In the genomic region with DNA sequence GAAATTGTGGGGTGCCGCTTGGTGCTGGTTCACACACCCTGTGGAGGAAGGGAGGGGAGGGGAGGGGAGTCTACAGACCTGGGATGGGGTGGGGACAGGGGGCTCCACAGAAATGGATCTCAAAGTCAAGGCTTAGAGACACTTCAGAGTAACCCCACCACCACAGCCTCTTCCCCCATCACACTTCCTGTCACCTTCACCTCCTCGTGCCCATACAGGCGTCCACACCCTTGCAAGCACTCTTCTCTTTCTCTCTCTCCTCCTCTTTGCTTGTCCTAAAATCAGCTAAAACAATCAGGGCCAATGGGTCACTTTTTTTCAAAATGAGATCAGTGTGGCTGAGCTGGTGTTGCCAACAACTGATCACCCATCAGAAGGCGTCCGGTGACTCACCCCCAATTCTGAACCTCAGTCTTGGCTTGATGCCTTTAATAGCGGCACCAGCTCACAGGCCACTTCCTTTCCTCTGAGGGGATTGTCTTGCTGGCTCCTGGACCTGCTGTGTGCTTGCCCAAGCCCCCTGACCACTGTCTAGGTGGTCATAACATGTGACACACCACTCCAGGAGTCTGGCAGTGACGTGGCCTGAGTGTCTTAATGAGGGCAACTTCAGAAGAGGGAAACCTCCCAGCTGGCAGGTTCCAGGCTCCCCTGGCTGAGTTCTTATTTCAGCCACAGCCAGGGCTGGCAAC, we compare ENCODE assay signal across 8 cellular contexts. TPM values are rescaled to one million over a fixed set of nuclear protein-coding genes. Genes with fewer than 3 reads are reported as not detected.
DNase-seq lines count a peak whose midpoint lies in the region; ATAC-seq and TF ChIP-seq lines count a peak whose summit lies in the region.

No MANE protein-coding gene starts in this region.

- no peaks in the 10 kb centered on the region for H3K9me3 ChIP-seq in left ventricle myocardium inferior (replicated peaks)
- no peaks in the 10 kb centered on the region for H3K9me3 ChIP-seq in uterus

- intact Hi-C loops in left cardiac atrium (cut with DNase I): no loop called here
- intact Hi-C loops in left ventricle myocardium inferior (cut with micrococcal nuclease): no loop called here
- intact Hi-C loops in uterus (cut with DNase I; ENCODE audit: low total_unique reads): no loop called here

- no peak overlapping the region for H3K27ac ChIP-seq in left ventricle myocardium inferior (replicated peaks)
- H3K27ac ChIP-seq in uterus: no peak overlapping the region

- ATAC-seq in left cardiac atrium (peak; percentile 48 to 62), esophagus mucosa (peak; percentile 57), HG02763 (IDR thresholded peaks at IDR 0.05; ENCODE audit: unreplicated experiment) (no peak)

- H3K27me3 ChIP-seq in left ventricle myocardium inferior (ENCODE audit: low read depth): peaks cover 93% of the 10 kb centered on the region
- H3K27me3 ChIP-seq in uterus: peaks cover 0 to 11% of the 10 kb centered on the region in 2 donors

- H3K36me3 ChIP-seq in left ventricle myocardium inferior (no peaks in the 10 kb centered on the region), uterus (no peaks in the 10 kb centered on the region)

- DNase-seq in left cardiac atrium (no peak), left ventricle myocardium inferior (no peak), retinal pigment epithelial cell (ENCODE audit: low read depth) (peak; percentile 39), uterus (no peak), DMS114 treated with DMSO at 0.1 percent for 48 hours (lab: John Stamatoyannopoulos, UW; ENCODE audit: unreplicated experiment) (no peak)
- peak; percentile 59 for DNase-seq in activated CD4-positive, alpha-beta T cell treated with anti-CD3 and anti-CD28 coated beads for 48 hours

- peaks cover 14% of the 10 kb centered on the region for H3K4me1 ChIP-seq in left ventricle myocardium inferior
- H3K4me1 ChIP-seq in uterus: peaks cover 0 to 17% of the 10 kb centered on the region in 2 donors

- H3K4me3 ChIP-seq in left ventricle myocardium inferior: no peak overlapping the region
- no peak overlapping the region for H3K4me3 ChIP-seq in retinal pigment epithelial cell (ENCODE audit: low read length)
- no peak overlapping the region for H3K4me3 ChIP-seq in uterus

- TF ChIP-seq CTCF in left ventricle myocardium inferior (IDR thresholded peaks at IDR 0.05; ENCODE audit: borderline replicate concordance): no peak
- no peak for TF ChIP-seq CTCF in retinal pigment epithelial cell (conservative IDR thresholded peaks at IDR 0.05; ENCODE audit: low read depth, low read length)
- no peak for TF ChIP-seq CTCF in uterus (IDR thresholded peaks at IDR 0.05)

- TF ChIP-seq POLR2A in uterus (IDR thresholded peaks at IDR 0.05): no peak

RNA-seq across cellular contexts. Expression of gene DRAXIN, which starts 1.5 kb away (rescaled TPM):
- total RNA-seq in left cardiac atrium (under 1 TPM in 1 of 2 donors, not detected in 1; 0.06 TPM), left ventricle myocardium inferior (0.05 TPM), esophagus mucosa (0.04 TPM), uterus (under 1 TPM in 2 of 4 donors, not detected in 2; 0.06 to 0.41 TPM)

RNA-seq across cellular contexts. Expression of gene MAD2L2, which starts 12.1 kb away (rescaled TPM):
- total RNA-seq in left cardiac atrium: 10 to 100 TPM; 20.0 to 24.0 TPM
- total RNA-seq in left ventricle myocardium inferior: 17.2 TPM
- 15.8 TPM for total RNA-seq in esophagus mucosa
- total RNA-seq in uterus: 10 to 100 TPM; 24.3 to 66.2 (median 34.6) TPM

RNA-seq across cellular contexts. Expression of gene FBXO6, which starts 29.0 kb away (rescaled TPM):
- total RNA-seq in left cardiac atrium (1 to 10 TPM; 6.1 to 7.4 TPM), left ventricle myocardium inferior (10.3 TPM), esophagus mucosa (6.2 TPM), uterus (1 to 10 TPM in 2 of 4 donors, under 1 TPM in 2; 0.51 to 5.4 (median 2.2) TPM)

RNA-seq across cellular contexts. Expression of gene FBXO44, which starts 38.4 kb away (rescaled TPM):
- 10 to 100 TPM; 18.7 to 22.3 TPM for total RNA-seq in left cardiac atrium
- total RNA-seq in left ventricle myocardium inferior: 20.2 TPM
- total RNA-seq in esophagus mucosa: 6.4 TPM
- total RNA-seq in uterus: 10 to 100 TPM in 3 of 4 donors, 1 to 10 TPM in 1; 7.6 to 26.7 (median 17.6) TPM

RNA-seq across cellular contexts. Expression of gene FBXO2, which starts 38.8 kb away (rescaled TPM):
- total RNA-seq in left cardiac atrium (1 to 10 TPM; 3.9 to 7.9 TPM), left ventricle myocardium inferior (1.9 TPM), esophagus mucosa (5.9 TPM), uterus (1 to 10 TPM in 3 of 4 donors, under 1 TPM in 1; 0.59 to 7.2 (median 4.2) TPM)

Comparison
In these comparisons a context has a peak if more than half of its experiments do, and no peak if none do; other contexts are left out.
1. DNase-seq: peak in activated CD4-positive, alpha-beta T cell treated with anti-CD3 and anti-CD28 coated beads for 48 hours (single experiment) and retinal pigment epithelial cell (single experiment); none in left cardiac atrium (single experiment), left ventricle myocardium inferior (single experiment), uterus (0 of 2) and DMS114 treated with DMSO at 0.1 percent for 48 hours (single experiment).